1 cellular context compared by ENCODE assay signal in the genomic region with DNA sequence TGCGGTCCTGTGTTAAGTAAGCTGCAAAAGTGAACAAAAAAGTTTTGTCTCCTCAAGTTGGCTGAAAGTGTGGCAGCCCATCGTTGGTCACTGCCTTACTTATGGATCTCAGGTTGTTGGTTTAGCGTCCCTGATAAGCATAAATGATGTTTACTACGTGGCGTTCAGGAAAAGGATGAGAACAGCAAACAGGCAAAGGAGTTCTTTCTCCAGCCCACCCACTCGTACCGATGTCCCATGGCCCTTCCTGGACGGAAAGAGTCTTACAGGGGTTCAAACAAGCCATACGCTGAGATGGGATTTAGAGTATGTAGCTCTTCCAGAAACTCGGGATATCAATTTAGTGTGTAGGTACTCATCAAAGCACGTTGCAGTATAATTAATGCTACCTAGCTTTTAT.
A peak's percentile ranks its signal among the peaks of the same experiment; 100 is the strongest.
TF ChIP-seq lines count a peak whose summit lies in the region.

No MANE protein-coding gene starts in this region.

TF ChIP-seq in K562, 482 proteins besides CTCF, POLR2A, EP300 and RAD21 (continued from another document):
- TF ChIP-seq, protein P1, sequence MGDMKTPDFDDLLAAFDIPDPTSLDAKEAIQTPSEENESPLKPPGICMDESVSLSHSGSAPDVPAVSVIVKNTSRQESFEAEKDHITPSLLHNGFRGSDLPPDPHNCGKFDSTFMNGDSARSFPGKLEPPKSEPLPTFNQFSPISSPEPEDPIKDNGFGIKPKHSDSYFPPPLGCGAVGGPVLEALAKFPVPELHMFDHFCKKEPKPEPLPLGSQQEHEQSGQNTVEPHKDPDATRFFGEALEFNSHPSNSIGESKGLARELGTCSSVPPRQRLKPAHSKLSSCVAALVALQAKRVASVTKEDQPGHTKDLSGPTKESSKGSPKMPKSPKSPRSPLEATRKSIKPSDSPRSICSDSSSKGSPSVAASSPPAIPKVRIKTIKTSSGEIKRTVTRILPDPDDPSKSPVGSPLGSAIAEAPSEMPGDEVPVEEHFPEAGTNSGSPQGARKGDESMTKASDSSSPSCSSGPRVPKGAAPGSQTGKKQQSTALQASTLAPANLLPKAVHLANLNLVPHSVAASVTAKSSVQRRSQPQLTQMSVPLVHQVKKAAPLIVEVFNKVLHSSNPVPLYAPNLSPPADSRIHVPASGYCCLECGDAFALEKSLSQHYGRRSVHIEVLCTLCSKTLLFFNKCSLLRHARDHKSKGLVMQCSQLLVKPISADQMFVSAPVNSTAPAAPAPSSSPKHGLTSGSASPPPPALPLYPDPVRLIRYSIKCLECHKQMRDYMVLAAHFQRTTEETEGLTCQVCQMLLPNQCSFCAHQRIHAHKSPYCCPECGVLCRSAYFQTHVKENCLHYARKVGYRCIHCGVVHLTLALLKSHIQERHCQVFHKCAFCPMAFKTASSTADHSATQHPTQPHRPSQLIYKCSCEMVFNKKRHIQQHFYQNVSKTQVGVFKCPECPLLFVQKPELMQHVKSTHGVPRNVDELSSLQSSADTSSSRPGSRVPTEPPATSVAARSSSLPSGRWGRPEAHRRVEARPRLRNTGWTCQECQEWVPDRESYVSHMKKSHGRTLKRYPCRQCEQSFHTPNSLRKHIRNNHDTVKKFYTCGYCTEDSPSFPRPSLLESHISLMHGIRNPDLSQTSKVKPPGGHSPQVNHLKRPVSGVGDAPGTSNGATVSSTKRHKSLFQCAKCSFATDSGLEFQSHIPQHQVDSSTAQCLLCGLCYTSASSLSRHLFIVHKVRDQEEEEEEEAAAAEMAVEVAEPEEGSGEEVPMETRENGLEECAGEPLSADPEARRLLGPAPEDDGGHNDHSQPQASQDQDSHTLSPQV (IDR thresholded peaks at IDR 0.05), result 0 out of 2 replicates have a peak, but pooled peaks have one; percentile 5
- no peak for TF ChIP-seq ZFP91 (CRISPR knock-in tag; IDR thresholded peaks at IDR 0.05)
- no peak for TF ChIP-seq BCL6 (CRISPR knock-in tag; IDR thresholded peaks at IDR 0.05)
- TF ChIP-seq SETDB1 (IDR thresholded peaks at IDR 0.05; ENCODE audit: low read length), result no peak
- TF ChIP-seq SMC3 (conservative IDR thresholded peaks at IDR 0.05; ENCODE audit: insufficient read depth, low read depth, low read length), result no peak
- no peak for TF ChIP-seq MXI1 (IDR thresholded peaks at IDR 0.05; ENCODE audit: low read depth, low read length)
- TF ChIP-seq ZNF584 (CRISPR knock-in tag; IDR thresholded peaks at IDR 0.05; ENCODE audit: low read depth), result no peak
- no peak for TF ChIP-seq ARID3B (CRISPR knock-in tag; IDR thresholded peaks at IDR 0.05; ENCODE audit: borderline replicate concordance)
- TF ChIP-seq DACH1 (IDR thresholded peaks at IDR 0.05; ENCODE audit: partially characterized antibody), result no peak
- TF ChIP-seq SRSF7 (optimal IDR thresholded peaks at IDR 0.05; ENCODE audit: low read depth, low read length), result no peak
- TF ChIP-seq ZNF324 (CRISPR knock-in tag; IDR thresholded peaks at IDR 0.05), result 0 out of 2 replicates have a peak, but pooled peaks have one; percentile 20
- TF ChIP-seq PRDM10 (IDR thresholded peaks at IDR 0.05; ENCODE audit: partially characterized antibody), result peak; percentile 34
